9 cellular contexts compared by ENCODE assay signal in genomic region chr9:71619926-71620325, GRCh38.
"Had no signal": no experiment of that assay in that cellular context is flagged by ENCODE, and none has a peak within 500 bp of the region (broad histone marks: within the 10 kb centered on the region; RNA-seq: fewer than 3 reads in every experiment).

No MANE protein-coding gene starts in this region.

- H3K4me3 ChIP-seq: K562 had no signal

- H3K27ac ChIP-seq: HL-60, KMS-11 had no signal

- H3K4me3 Mint-ChIP-seq: IgD-negative memory B cell had no signal

- H3K4me1 Mint-ChIP-seq: IgD-negative memory B cell had no signal

- H3K27ac Mint-ChIP-seq: IgD-negative memory B cell had no signal

- DNase-seq: IMR-90, KBM-7, KG1 had no signal

- FAIRE-seq: HepG2, HTR-8/SVneo, K562 had no signal

- H3K4me2 ChIP-seq: KMS-11 had no signal

- ATAC-seq: HepG2, K562 had no signal
